Comparison of ENCODE assay signal across 19 cellular contexts in the genomic region with DNA sequence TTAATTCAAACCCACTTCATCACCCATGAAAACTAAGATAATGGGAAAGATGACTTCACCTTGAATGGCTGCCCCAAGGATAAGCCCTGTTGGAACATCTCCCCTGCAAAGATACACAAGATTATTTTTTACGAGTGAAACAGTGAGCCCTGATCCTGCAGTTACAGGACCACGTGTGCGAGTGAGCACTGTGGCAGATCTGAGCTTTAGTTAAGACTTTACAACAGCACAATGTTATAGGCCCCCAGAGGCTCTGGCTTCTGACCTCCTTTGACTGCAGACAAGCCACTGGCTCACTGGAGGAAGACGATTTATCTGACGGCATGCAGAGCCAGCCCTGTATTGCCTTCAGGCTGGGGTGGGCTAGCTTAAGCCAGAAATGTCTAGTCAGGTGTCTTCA.
"Had no signal": no experiment of that assay in that cellular context is flagged by ENCODE, and none has a peak within 500 bp of the region (broad histone marks: within the 10 kb centered on the region; RNA-seq: fewer than 3 reads in every experiment).

No MANE protein-coding gene starts in this region.

- H3K9me3 ChIP-seq: SJSA1 had no signal

- H3K27ac ChIP-seq: HL-60, SJSA1, SK-N-MC had no signal

- DNase-seq: KBM-7, MM.1S, NCI-H1048, NCI-H1105, NCI-H1417, NCI-H1436 treated with DMSO at 0.1 percent for 48 hours, NCI-H1694, NCI-H187 treated with DMSO at 0.1 percent for 48 hours, NCI-H2029 treated with DMSO at 0.1 percent for 48 hours, NCI-H2171 treated with DMSO at 0.1 percent for 48 hours, NCI-H524 treated with DMSO at 0.1 percent for 48 hours, NCI-H69, NCI-H774, Right ventricle myocardium superior, RPMI8226, SIG-M5 had no signal

- H3K4me3 ChIP-seq: SJSA1, SK-N-MC had no signal

- H3K36me3 ChIP-seq: SJSA1 had no signal

- H3K4me1 ChIP-seq: SJSA1 had no signal

- H3K27me3 ChIP-seq: SJSA1 had no signal
